Comparison of ENCODE assay signal across 9 cellular contexts in the genomic region with DNA sequence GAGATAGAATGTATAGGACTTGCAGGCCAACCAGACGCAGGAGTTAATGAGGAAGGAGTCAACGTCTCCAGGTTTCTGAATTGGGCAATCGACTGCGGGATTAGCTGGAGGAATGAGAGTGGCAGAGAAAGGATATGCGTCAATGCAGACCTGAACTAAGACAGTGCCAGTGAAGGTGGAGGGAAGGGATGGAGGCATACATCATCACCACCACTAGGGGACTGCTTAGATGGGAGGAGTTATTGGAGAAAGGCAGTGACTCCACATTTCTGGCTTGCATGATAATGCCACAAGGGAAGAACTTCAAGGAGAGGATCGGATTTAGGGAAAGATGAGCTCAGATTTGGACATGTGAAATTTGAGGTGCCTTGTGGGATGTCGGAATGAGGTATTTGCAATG. TPM values are rescaled to one million over a fixed set of nuclear protein-coding genes. Genes with fewer than 3 reads are reported as not detected.
DNase-seq lines count a peak whose midpoint lies in the region; ATAC-seq, FAIRE-seq and TF ChIP-seq lines count a peak whose summit lies in the region.
"Had no signal": no experiment of that assay in that cellular context is flagged by ENCODE, and none has a peak within 500 bp of the region (broad histone marks: within the 10 kb centered on the region; RNA-seq: fewer than 3 reads in every experiment).

No MANE protein-coding gene starts in this region.

- peak overlapping the region in 1 of 2 experiments; percentile 44; a peak in 3 of 6 replicates for H3K27ac ChIP-seq in A549

- peaks cover 9% of the 10 kb centered on the region; the same call in 2 of the 3 replicates for H3K4me1 ChIP-seq in A549

- no peak overlapping the region for H3K4me3 ChIP-seq in A549

- peak overlapping the region; percentile 76 for H3K4me3 Mint-ChIP-seq in glutamatergic neuron (ENCODE audit: unreplicated experiment)
- H3K4me3 Mint-ChIP-seq: dendritic cell treated with granulocyte-macrophage colony-stimulating factor and Interleukin-4, amounts not matched to agents 40 ng/mL and 50 ng/mL, for 4 days had no signal

- ATAC-seq in A549 (peak; percentile 94 to 99), HG03565 (IDR thresholded peaks at IDR 0.05; ENCODE audit: unreplicated experiment) (peak; percentile 48), GM19467 (IDR thresholded peaks at IDR 0.05; ENCODE audit: unreplicated experiment) (no peak)

- H3K9me3 ChIP-seq in A549 = no peaks in the 10 kb centered on the region

- in situ Hi-C loops in SK-MEL-5 (cut with HindIII; ENCODE audit: low pct_unique_long_range_greater_than_20kb, low sequenced_read_pairs) = no loop called here

- peak; percentile 95 for FAIRE-seq in A549 (lab: Jason Lieb, UNC)

- peaks cover 18% of the 10 kb centered on the region for H3K27me3 Mint-ChIP-seq in glutamatergic neuron (ENCODE audit: unreplicated experiment)

- H3K36me3 Mint-ChIP-seq in glutamatergic neuron (ENCODE audit: unreplicated experiment) = peaks cover 14% of the 10 kb centered on the region

- no peak for TF ChIP-seq EP300 in A549 (IDR thresholded peaks at IDR 0.05)

- TF ChIP-seq CTCF in A549 (IDR thresholded peaks at IDR 0.05) = peak; percentile 22; the same call in 2 of the 3 replicates
- peak; percentile 72 for TF ChIP-seq CTCF in GM12874 (IDR thresholded peaks at IDR 0.05; ENCODE audit: insufficient read depth, low read depth, low read length)
- peak; percentile 77 for TF ChIP-seq CTCF in glutamatergic neuron (IDR thresholded peaks at IDR 0.05; ENCODE audit: partially characterized antibody, unreplicated experiment)

- TF ChIP-seq RAD21 in A549 (conservative IDR thresholded peaks at IDR 0.05 in 1 of 2, IDR thresholded peaks at IDR 0.05 in 1 of 2) = no peak

- DNase-seq in A549 (ENCODE audit: low read depth in 1 of 2, low spot score in 1 of 2) (peak; percentile 75 to 81), SK-MEL-5 (ENCODE audit: low read depth, low spot score) (peak; percentile 78), glutamatergic neuron (peak; percentile 37), mucosa of gallbladder (ENCODE audit: low spot score) (no peak)
- DNase-seq in central memory CD4-positive, alpha-beta T cell = no peak

- peak overlapping the region; percentile 9; the same call in 1 of the 3 replicates for H3K4me2 ChIP-seq in A549

- CTCF ChIA-PET in A549 (lab: Yijun Ruan, JAX) = interaction anchor here (0.6 to 3.7 kb wide), 15 partner anchors 8 to 303 kb away, joined by 3 to 27 read pairs (median 4); a partner anchor contains a TSS

- 53% methylated on average over 7 of the region's 7 CpGs for WGBS in A549 (ENCODE audit: missing lambda C conversion rate)

- POLR2A ChIA-PET in A549 (lab: Yijun Ruan, JAX) = interaction anchor here (0.6 kb wide), 1 partner anchor 93 kb away, joined by 3 read pairs; no protein-coding TSS in a partner anchor

- TF ChIP-seq POLR2A in A549 (IDR thresholded peaks at IDR 0.05; ENCODE audit: low read length) = no peak

- H3K4me1 Mint-ChIP-seq in glutamatergic neuron (ENCODE audit: low read depth, unreplicated experiment) = peaks cover 35% of the 10 kb centered on the region

- H3K27ac Mint-ChIP-seq in glutamatergic neuron (ENCODE audit: unreplicated experiment) = peak overlapping the region; percentile 80
- H3K27ac Mint-ChIP-seq: dendritic cell treated with granulocyte-macrophage colony-stimulating factor and Interleukin-4, amounts not matched to agents 40 ng/mL and 50 ng/mL, for 4 days had no signal

- H3K9me3 Mint-ChIP-seq in glutamatergic neuron (ENCODE audit: unreplicated experiment) = peaks cover 21% of the 10 kb centered on the region
- H3K9me3 Mint-ChIP-seq: dendritic cell treated with granulocyte-macrophage colony-stimulating factor and Interleukin-4, amounts not matched to agents 40 ng/mL and 50 ng/mL, for 4 days had no signal

TF ChIP-seq in A549, 52 proteins besides CTCF, POLR2A, EP300 and RAD21:
- TF ChIP-seq, protein P1, sequence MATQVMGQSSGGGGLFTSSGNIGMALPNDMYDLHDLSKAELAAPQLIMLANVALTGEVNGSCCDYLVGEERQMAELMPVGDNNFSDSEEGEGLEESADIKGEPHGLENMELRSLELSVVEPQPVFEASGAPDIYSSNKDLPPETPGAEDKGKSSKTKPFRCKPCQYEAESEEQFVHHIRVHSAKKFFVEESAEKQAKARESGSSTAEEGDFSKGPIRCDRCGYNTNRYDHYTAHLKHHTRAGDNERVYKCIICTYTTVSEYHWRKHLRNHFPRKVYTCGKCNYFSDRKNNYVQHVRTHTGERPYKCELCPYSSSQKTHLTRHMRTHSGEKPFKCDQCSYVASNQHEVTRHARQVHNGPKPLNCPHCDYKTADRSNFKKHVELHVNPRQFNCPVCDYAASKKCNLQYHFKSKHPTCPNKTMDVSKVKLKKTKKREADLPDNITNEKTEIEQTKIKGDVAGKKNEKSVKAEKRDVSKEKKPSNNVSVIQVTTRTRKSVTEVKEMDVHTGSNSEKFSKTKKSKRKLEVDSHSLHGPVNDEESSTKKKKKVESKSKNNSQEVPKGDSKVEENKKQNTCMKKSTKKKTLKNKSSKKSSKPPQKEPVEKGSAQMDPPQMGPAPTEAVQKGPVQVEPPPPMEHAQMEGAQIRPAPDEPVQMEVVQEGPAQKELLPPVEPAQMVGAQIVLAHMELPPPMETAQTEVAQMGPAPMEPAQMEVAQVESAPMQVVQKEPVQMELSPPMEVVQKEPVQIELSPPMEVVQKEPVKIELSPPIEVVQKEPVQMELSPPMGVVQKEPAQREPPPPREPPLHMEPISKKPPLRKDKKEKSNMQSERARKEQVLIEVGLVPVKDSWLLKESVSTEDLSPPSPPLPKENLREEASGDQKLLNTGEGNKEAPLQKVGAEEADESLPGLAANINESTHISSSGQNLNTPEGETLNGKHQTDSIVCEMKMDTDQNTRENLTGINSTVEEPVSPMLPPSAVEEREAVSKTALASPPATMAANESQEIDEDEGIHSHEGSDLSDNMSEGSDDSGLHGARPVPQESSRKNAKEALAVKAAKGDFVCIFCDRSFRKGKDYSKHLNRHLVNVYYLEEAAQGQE (IDR thresholded peaks at IDR 0.05) = no peak
- 0 out of 2 replicates have a peak, but pooled peaks have one; percentile 17 for TF ChIP-seq NFE2L2 (conservative IDR thresholded peaks at IDR 0.05; ENCODE audit: low read length)
- TF ChIP-seq CHD2 (IDR thresholded peaks at IDR 0.05; ENCODE audit: low read length, partially characterized antibody) = no peak

RNA-seq across cellular contexts. Expression of a gene that starts 17.4 kb away (rescaled TPM):
- polyA plus RNA-seq in A549 (2011; rRNA removed) (3.4 and 6.5 TPM in 2 replicates), A549 (2017; fragmentation: RNase III; extraction: RNeasy Plus Mini Kit Qiagen cat#74134 plus additional on column Dnase treatment) (3.0 to 4.7 TPM (median 3.3 TPM) in 3 replicates)
- 1.5 and 2.4 TPM in 2 replicates for polyA plus RNA-seq in A549 (2012; cell fraction: cytosol; rRNA removed)
- 1.2 and 1.6 TPM in 2 replicates for polyA plus RNA-seq in A549 (2012; cell fraction: nucleus; rRNA removed)
- 5.1 and 7.3 TPM in 2 replicates for polyA minus RNA-seq in A549 (2011; rRNA and poly(A)+ RNA removed)
- 0.69 and 2.1 TPM in 2 replicates for total RNA-seq in SK-MEL-5 (2014; rRNA removed; shearing (Covaris generic))
- 2.8 and 2.9 TPM in 2 replicates for polyA plus RNA-seq in SK-MEL-5 (2015; cell fraction: cytosol; rRNA removed)
- polyA plus RNA-seq in SK-MEL-5 (2015; cell fraction: nucleus; rRNA removed) = 2.2 and 3.6 TPM in 2 replicates
- total RNA-seq in glutamatergic neuron (ENCODE audit: unreplicated experiment) (59.8 TPM), mucosa of gallbladder (0.92 TPM)

RNA-seq across cellular contexts. Expression of a gene that starts 47.9 kb away (rescaled TPM):
- 38.9 and 42.3 TPM in 2 replicates for polyA plus RNA-seq in A549 (2011; rRNA removed)
- polyA plus RNA-seq in A549 (2012; cell fraction: cytosol; rRNA removed) = 7.7 and 8.9 TPM in 2 replicates
- 10.5 and 19.1 TPM in 2 replicates for polyA plus RNA-seq in A549 (2012; cell fraction: nucleus; rRNA removed)
- 19.4 to 22.1 TPM (median 20.4 TPM) in 3 replicates for polyA plus RNA-seq in A549 (2017; fragmentation: RNase III; extraction: RNeasy Plus Mini Kit Qiagen cat#74134 plus additional on column Dnase treatment)
- polyA minus RNA-seq in A549 (2011; rRNA and poly(A)+ RNA removed) = 23.2 and 23.8 TPM in 2 replicates
- total RNA-seq in SK-MEL-5 (2014; rRNA removed; shearing (Covaris generic)) = 45.5 and 46.2 TPM in 2 replicates
- polyA plus RNA-seq in SK-MEL-5 (2015; cell fraction: cytosol; rRNA removed) = 19.5 and 28.2 TPM in 2 replicates
- 39.5 and 51.5 TPM in 2 replicates for polyA plus RNA-seq in SK-MEL-5 (2015; cell fraction: nucleus; rRNA removed)
- 33.1 TPM for total RNA-seq in glutamatergic neuron (ENCODE audit: unreplicated experiment)
- total RNA-seq in mucosa of gallbladder = 30.0 TPM

Comparison
In these comparisons a context has a peak if more than half of its experiments do, and no peak if none do; other contexts are left out.
1. DNase-seq: peak in A549 (2 of 2), SK-MEL-5 (single experiment) and glutamatergic neuron (single experiment); none in central memory CD4-positive, alpha-beta T cell (single experiment) and mucosa of gallbladder (single experiment).
2. CTCF ChIP-seq: peak in every context shown above with its lines; median percentile 77 in glutamatergic neuron; 72 in GM12874; 22 in A549.
3. RNA of a gene that starts 17.4 kb away (total RNA-seq): 59.8 TPM in glutamatergic neuron (single experiment); 0.92 TPM in mucosa of gallbladder (single experiment) and 0.69 to 2.1 TPM in SK-MEL-5; every median in the first group is over 10 times any median in the second.